3 cellular contexts compared by ENCODE assay signal in the genomic region with DNA sequence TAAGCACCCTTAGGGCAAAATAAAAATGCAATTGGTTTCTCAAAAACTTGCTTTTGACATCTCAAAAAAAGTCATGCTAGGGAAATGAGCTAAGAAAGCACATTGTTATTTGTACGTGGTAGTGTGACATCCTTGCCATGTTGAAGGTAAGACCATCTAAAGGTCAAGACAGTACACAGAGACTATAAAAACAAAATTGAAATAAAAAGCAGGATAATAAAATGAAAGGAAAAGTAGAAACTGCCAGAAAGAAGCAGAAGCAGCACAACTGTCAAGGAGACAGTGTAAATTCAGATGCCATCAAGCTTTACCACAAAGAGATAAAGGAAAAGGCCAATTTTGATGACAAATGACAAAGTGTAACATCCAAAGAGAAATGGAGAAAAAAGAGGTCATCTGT. TPM values are rescaled to one million over a fixed set of nuclear protein-coding genes. Genes with fewer than 3 reads are reported as not detected.
"Had no signal": no experiment of that assay in that cellular context is flagged by ENCODE, and none has a peak within 500 bp of the region (broad histone marks: within the 10 kb centered on the region; RNA-seq: fewer than 3 reads in every experiment).

No MANE protein-coding gene starts in this region.

RNA-seq across cellular contexts. Expression of a gene that starts 11.5 kb away (rescaled TPM):
- total RNA-seq: dermis blood vessel endothelial cell, hepatocyte, kidney epithelial cell had no signal
- polyA plus RNA-seq: hepatocyte had no signal

RNA-seq across cellular contexts. Expression of a gene that starts 18.6 kb away (rescaled TPM):
- polyA plus RNA-seq: hepatocyte had no signal

RNA-seq across cellular contexts. Expression of a gene that starts 21.0 kb away (rescaled TPM):
- total RNA-seq: dermis blood vessel endothelial cell had no signal
